In genomic region chr17:44170499-44171201, GRCh38 we compare ENCODE assay signal across 9 cellular contexts. TPM values are rescaled to one million over a fixed set of nuclear protein-coding genes. Genes with fewer than 3 reads are reported as not detected.
A peak's percentile ranks its signal among the peaks of the same experiment; 100 is the strongest.
DNase-seq lines count a peak whose midpoint lies in the region; ATAC-seq, FAIRE-seq and TF ChIP-seq lines count a peak whose summit lies in the region.
"Had no signal": no experiment of that assay in that cellular context is flagged by ENCODE, and none has a peak within 500 bp of the region (broad histone marks: within the 10 kb centered on the region; RNA-seq: fewer than 3 reads in every experiment).

Gene ASB16 (plus strand): TSS chr17:44170704. CDS start chr17:44170790, 86 bp downstream.

- H3K4me1 ChIP-seq in astrocyte (ENCODE audit: insufficient read depth, low read length) (peaks cover 11% of the 10 kb centered on the region), stomach smooth muscle (ENCODE audit: control insufficient read depth, insufficient read depth, low read length) (peaks cover 33% of the 10 kb centered on the region)

- peak within 1 kb of the TSS; percentile 45 for H3K4me2 ChIP-seq in astrocyte (ENCODE audit: low read length)

- H3K27me3 ChIP-seq in astrocyte (ENCODE audit: insufficient read depth, low read length) = no peaks in the 10 kb centered on the region
- no peaks in the 10 kb centered on the region for H3K27me3 ChIP-seq in stomach smooth muscle (ENCODE audit: control insufficient read depth in 1 of 2, insufficient read depth in 2 of 2, low read length in 2 of 2)

- H4K20me1 ChIP-seq in astrocyte (ENCODE audit: insufficient read depth, low read length) = no peaks in the 10 kb centered on the region

- no peak for TF ChIP-seq CTCF in astrocyte (IDR thresholded peaks at IDR 0.05; ENCODE audit: insufficient read depth, low read depth, low read length)

- no peak for ATAC-seq in HG03139 (IDR thresholded peaks at IDR 0.05; ENCODE audit: unreplicated experiment)
- no peak for ATAC-seq in HG03108 (IDR thresholded peaks at IDR 0.05; ENCODE audit: unreplicated experiment)
- no peak for ATAC-seq in activated naive CD8-positive, alpha-beta T cell treated with anti-CD3 and anti-CD28 coated beads, Interleukin-2, amount 50 U/mL, for 24 hours

- no peak within 1 kb of the TSS for H3K27ac Mint-ChIP-seq in astrocyte (ENCODE audit: unreplicated experiment)
- no peak within 1 kb of the TSS for H3K27ac Mint-ChIP-seq in activated naive CD8-positive, alpha-beta T cell treated with anti-CD3 and anti-CD28 coated beads, Interleukin-2, amount 50 U/mL, for 24 hours

- H3K36me3 ChIP-seq in astrocyte (ENCODE audit: insufficient read depth, low read length) = no peaks in the 10 kb centered on the region
- peaks cover 3 to 4% of the 10 kb centered on the region in 2 donors for H3K36me3 ChIP-seq in stomach smooth muscle (ENCODE audit: control insufficient read depth in 2 of 2, insufficient read depth in 2 of 2, low read length in 2 of 2)

- no peaks in the 10 kb centered on the region for H3K9me3 ChIP-seq in astrocyte (ENCODE audit: insufficient read depth, low read depth, low read length)
- no peaks in the 10 kb centered on the region for H3K9me3 ChIP-seq in stomach smooth muscle (ENCODE audit: control insufficient read depth in 2 of 2, low read length in 2 of 2)

- no peaks in the 10 kb centered on the region for H3K27me3 Mint-ChIP-seq in astrocyte (ENCODE audit: low read depth, unreplicated experiment)
- no peaks in the 10 kb centered on the region for H3K27me3 Mint-ChIP-seq in activated naive CD8-positive, alpha-beta T cell treated with anti-CD3 and anti-CD28 coated beads, Interleukin-2, amount 50 U/mL, for 24 hours

- no peaks in the 10 kb centered on the region for H3K79me2 ChIP-seq in astrocyte (ENCODE audit: insufficient read depth, low read length)

- peaks cover 5% of the 10 kb centered on the region for H3K4me1 Mint-ChIP-seq in astrocyte (ENCODE audit: low read depth, unreplicated experiment)
- H3K4me1 Mint-ChIP-seq in activated naive CD8-positive, alpha-beta T cell treated with anti-CD3 and anti-CD28 coated beads, Interleukin-2, amount 50 U/mL, for 24 hours = no peaks in the 10 kb centered on the region

- H3K36me3 Mint-ChIP-seq in astrocyte (ENCODE audit: low read depth, unreplicated experiment) = peaks cover 3% of the 10 kb centered on the region
- H3K36me3 Mint-ChIP-seq in activated naive CD8-positive, alpha-beta T cell treated with anti-CD3 and anti-CD28 coated beads, Interleukin-2, amount 50 U/mL, for 24 hours (ENCODE audit: low read depth) = peaks cover 3% of the 10 kb centered on the region

- no peak within 1 kb of the TSS for H3K27ac ChIP-seq in astrocyte (ENCODE audit: low read depth, low read length)
- H3K27ac ChIP-seq in stomach smooth muscle (ENCODE audit: low read length) = peak within 1 kb of the TSS; percentile 58

- H3K4me3 Mint-ChIP-seq in astrocyte (ENCODE audit: unreplicated experiment) = no peak within 1 kb of the TSS
- no peak within 1 kb of the TSS for H3K4me3 Mint-ChIP-seq in activated naive CD8-positive, alpha-beta T cell treated with anti-CD3 and anti-CD28 coated beads, Interleukin-2, amount 50 U/mL, for 24 hours

- H3K9ac ChIP-seq in astrocyte (ENCODE audit: low read length) (no peak within 1 kb of the TSS), stomach smooth muscle (ENCODE audit: low read length in 2 of 2) (peak within 1 kb of the TSS; percentile 41 to 64)

- no peaks in the 10 kb centered on the region for H3K9me3 Mint-ChIP-seq in astrocyte (ENCODE audit: unreplicated experiment)
- H3K9me3 Mint-ChIP-seq in activated naive CD8-positive, alpha-beta T cell treated with anti-CD3 and anti-CD28 coated beads, Interleukin-2, amount 50 U/mL, for 24 hours = no peaks in the 10 kb centered on the region

- FAIRE-seq in astrocyte (lab: Jason Lieb, UNC) = no peak
- FAIRE-seq: GM18507, keratinocyte had no signal

- DNase-seq in LHCN-M2 (ENCODE audit: low read depth) (peak; percentile 55), astrocyte (ENCODE audit: low read depth) (no peak), iPS-NIHi11 (ENCODE audit: low spot score) (peak; percentile 65)
- DNase-seq in activated naive CD8-positive, alpha-beta T cell treated with anti-CD3 and anti-CD28 coated beads, Interleukin-2, amount 50 U/mL, for 24 hours = no peak

- H3K4me3 ChIP-seq in astrocyte (ENCODE audit: insufficient read depth, low read depth, low read length) = no peak within 1 kb of the TSS
- peak within 1 kb of the TSS; percentile 52 to 73 for H3K4me3 ChIP-seq in stomach smooth muscle (ENCODE audit: low read length in 2 of 2)

- H2AFZ ChIP-seq in astrocyte (ENCODE audit: low read depth, low read length) = peak within 1 kb of the TSS; percentile 24

RNA-seq across cellular contexts. Expression of gene ASB16, which starts in this region (rescaled TPM):
- total RNA-seq in LHCN-M2 (2014; rRNA removed) = not detected in 2 replicates
- polyA plus RNA-seq in LHCN-M2 (2012) = 0.64 TPM
- not detected in 2 replicates for total RNA-seq in astrocyte
- polyA plus RNA-seq: keratinocyte had no signal

Comparison
In these comparisons a context has a peak if more than half of its experiments do, and no peak if none do; other contexts are left out.
1. Peak in DNase-seq in LHCN-M2; RNA of the gene not detected or under 1 TPM.